In genomic region chr17:307295-307691, GRCh38 we compare ENCODE assay signal across 1 cellular context.
TF ChIP-seq lines count a peak whose summit lies in the region.

No MANE protein-coding gene starts in this region.

TF ChIP-seq in K562, 482 proteins besides CTCF, POLR2A, EP300 and RAD21 (continued from another document):
- no peak for TF ChIP-seq ZNF311 (CRISPR knock-in tag; IDR thresholded peaks at IDR 0.05)
